ENCODE assay signal across 20 cellular contexts in the genomic region with DNA sequence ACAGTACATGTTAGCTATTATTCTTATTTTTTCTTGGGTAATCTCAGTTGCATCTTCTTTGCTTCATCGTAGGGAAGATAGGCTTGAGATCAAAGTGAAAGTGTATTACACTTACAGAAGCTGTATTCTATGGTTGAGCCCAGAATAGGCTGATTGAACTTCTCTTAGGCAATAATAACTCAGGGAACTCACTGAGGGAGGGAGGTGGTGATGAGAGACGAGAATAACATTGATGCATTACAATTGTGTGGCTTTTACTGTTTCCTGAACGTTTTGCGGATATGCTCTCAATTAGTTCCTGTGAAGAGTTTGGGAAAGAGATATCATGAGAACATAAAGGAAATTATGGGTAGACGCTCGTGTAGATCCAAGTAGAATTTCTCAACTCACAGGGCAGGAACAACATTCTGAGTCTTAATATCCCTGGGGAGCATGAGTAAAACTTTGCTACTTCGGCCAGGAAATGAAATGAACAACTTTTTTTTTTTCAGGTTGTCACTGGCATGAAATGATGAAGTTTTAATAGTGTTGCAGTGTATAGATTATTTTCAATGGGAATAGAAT.
DNase-seq lines count a peak whose midpoint lies in the region; ATAC-seq and TF ChIP-seq lines count a peak whose summit lies in the region.
"Had no signal": no experiment of that assay in that cellular context is flagged by ENCODE, and none has a peak within 500 bp of the region (broad histone marks: within the 10 kb centered on the region; RNA-seq: fewer than 3 reads in every experiment).

No MANE protein-coding gene starts in this region.

- no peak overlapping the region for H2AFZ ChIP-seq in GM23248

- H3K9ac ChIP-seq in GM23248 (no peak overlapping the region), adipocyte (ENCODE audit: low read length) (no peak overlapping the region)

- no peaks in the 10 kb centered on the region for H4K20me1 ChIP-seq in GM23248 (ENCODE audit: insufficient read depth)

- H3F3A ChIP-seq in GM23248 (ENCODE audit: insufficient read depth): no peaks in the 10 kb centered on the region

- no peaks in the 10 kb centered on the region for H3K79me2 ChIP-seq in GM23248 (ENCODE audit: insufficient read depth)

- ATAC-seq in thoracic aorta (ENCODE audit: insufficient number of reproducible peaks, low FRiP score, low read depth): no peak
- no peak for ATAC-seq in HG03378 (IDR thresholded peaks at IDR 0.05; ENCODE audit: unreplicated experiment)
- ATAC-seq: PC-3 had no signal

- H3K27ac ChIP-seq in GM23248: no peak overlapping the region
- peak overlapping the region in 1 of 2 donors; percentile 19 for H3K27ac ChIP-seq in thoracic aorta
- H3K27ac ChIP-seq: HL-60, RWPE1, SJSA1 had no signal

- H3K27me3 ChIP-seq in GM23248 (replicated peaks; ENCODE audit: insufficient read depth) (no peaks in the 10 kb centered on the region), adipocyte (replicated peaks; ENCODE audit: control insufficient read depth, insufficient read depth, low read length) (no peaks in the 10 kb centered on the region), thoracic aorta (replicated peaks; ENCODE audit: insufficient read depth) (no peaks in the 10 kb centered on the region)
- H3K27me3 ChIP-seq: SJSA1 had no signal

- no peaks in the 10 kb centered on the region for H3K9me2 ChIP-seq in GM23248 (ENCODE audit: insufficient read depth)

- H3K36me3 ChIP-seq in GM23248 (ENCODE audit: low read depth) (no peaks in the 10 kb centered on the region), adipocyte (ENCODE audit: control insufficient read depth, insufficient read depth, low read length, severe bottlenecking) (no peaks in the 10 kb centered on the region), thoracic aorta (no peaks in the 10 kb centered on the region)
- H3K36me3 ChIP-seq: SJSA1 had no signal

- H3K4me1 ChIP-seq in GM23248 (ENCODE audit: insufficient read depth) (no peaks in the 10 kb centered on the region), adipocyte (ENCODE audit: control insufficient read depth, insufficient read depth, low read length) (peaks cover 10% of the 10 kb centered on the region), thoracic aorta (ENCODE audit: control insufficient read depth in 1 of 2, low read depth in 2 of 2) (peaks cover 0 to 15% of the 10 kb centered on the region in 2 donors)
- H3K4me1 ChIP-seq: SJSA1 had no signal

- no peak for TF ChIP-seq CTCF in fibroblast of the aortic adventitia (IDR thresholded peaks at IDR 0.05; ENCODE audit: insufficient read depth, low read length)
- no peak for TF ChIP-seq CTCF in thoracic aorta (IDR thresholded peaks at IDR 0.05)
- no peak for TF ChIP-seq CTCF in GM20000 (IDR thresholded peaks at IDR 0.05; ENCODE audit: extremely low read depth, missing control alignments)

- H3K4me3 ChIP-seq in GM23248 (no peak overlapping the region; the same call in 1 of the 2 replicates), adipocyte (ENCODE audit: low read length) (peak overlapping the region; percentile 80), fibroblast of the aortic adventitia (ENCODE audit: low read depth, low read length) (peak overlapping the region; percentile 22), thoracic aorta (peak overlapping the region; percentile 57)
- H3K4me3 ChIP-seq: SJSA1 had no signal

- peak; percentile 70 for DNase-seq in GM23248
- DNase-seq in adipocyte (ENCODE audit: low read depth): peak; percentile 54
- DNase-seq in fibroblast of the aortic adventitia (ENCODE audit: low read depth): peak; percentile 80
- no peak for DNase-seq in thoracic aorta (ENCODE audit: low spot score)
- no peak for DNase-seq in hypothalamus (lab: John Stamatoyannopoulos, UW)
- no peak for DNase-seq in GM20000 (ENCODE audit: low spot score)
- DNase-seq: CD8-positive, alpha-beta memory T cell; DMS79 treated with DMSO at 0.1 percent for 48 hours; HCEC 1CT; MV-4-11; NCI-H1436; NCI-H2029 treated with DMSO at 0.1 percent for 48 hours; NCI-H2171 treated with DMSO at 0.1 percent for 48 hours; NCI-H446 treated with DMSO at 0.1 percent for 48 hours; NCI-H82; PC-3 had no signal

- H3K4me2 ChIP-seq in GM23248 (ENCODE audit: unreplicated experiment): peak overlapping the region; percentile 18

- in situ Hi-C loops in GM23248 (cut with MboI): no loop called here

- 53 to 55% methylated on average over 7 of the region's 7 CpGs for WGBS in GM23248 (ENCODE audit: low coverage in 1 of 2, low lambda C conversion rate in 2 of 2, missing lambda C conversion rate in 2 of 2), 2 experiments

- H3K9me3 ChIP-seq in GM23248 (ENCODE audit: low read depth) (no peaks in the 10 kb centered on the region), adipocyte (ENCODE audit: control insufficient read depth, low read length) (no peaks in the 10 kb centered on the region), thoracic aorta (no peaks in the 10 kb centered on the region)
- H3K9me3 ChIP-seq: SJSA1 had no signal

Comparison
In these comparisons a context has a peak if more than half of its experiments do, and no peak if none do; other contexts are left out.
1. DNase-seq: peak in GM23248 (single experiment), adipocyte (single experiment) and fibroblast of the aortic adventitia (single experiment); none in thoracic aorta (single experiment), hypothalamus (0 of 51) and GM20000 (single experiment).